ENCODE assay signal across 11 cellular contexts in genomic region chr6:157985378-157986155, GRCh38. TPM values are rescaled to one million over a fixed set of nuclear protein-coding genes. Genes with fewer than 3 reads are reported as not detected.
A peak's percentile ranks its signal among the peaks of the same experiment; 100 is the strongest.
DNase-seq lines count a peak whose midpoint lies in the region; ATAC-seq and TF ChIP-seq lines count a peak whose summit lies in the region.
"Had no signal": no experiment of that assay in that cellular context is flagged by ENCODE, and none has a peak within 500 bp of the region (broad histone marks: within the 10 kb centered on the region; RNA-seq: fewer than 3 reads in every experiment).

No MANE protein-coding gene starts in this region.

- no peak overlapping the region for H4K8ac ChIP-seq in neuronal stem cell (ENCODE audit: low read depth, low read length)

- no peaks in the 10 kb centered on the region for H3K27me3 Mint-ChIP-seq in activated CD8-positive, alpha-beta T cell treated with anti-CD3 and anti-CD28 coated beads, Interleukin-2, amount 10 ng/mL, durations not matched to agents 7 days and 5 days (ENCODE audit: low read depth)
- H3K27me3 Mint-ChIP-seq in activated CD8-positive, alpha-beta T cell treated with anti-CD3 and anti-CD28 coated beads for 36 hours, result no peaks in the 10 kb centered on the region

- CTCF ChIA-PET in activated CD8-positive, alpha-beta T cell treated with anti-CD3 and anti-CD28 coated beads, Interleukin-2, amount 10 ng/mL, durations not matched to agents 7 days and 5 days (lab: Charles Lee), result interaction anchor here (1.4 to 2.7 kb wide), 2 partner anchors 8 to 40 kb away, joined by 6 to 8 read pairs; no protein-coding TSS in a partner anchor
- CTCF ChIA-PET in activated CD8-positive, alpha-beta T cell treated with anti-CD3 and anti-CD28 coated beads for 36 hours (lab: Charles Lee), result no interaction called here

- no CpG with 5 or more reads among the region's 13 CpGs for WGBS in neuronal stem cell (ENCODE audit: extremely low coverage in 2 of 2, insufficient read length in 2 of 2, insufficient replicate concordance in 1 of 2), 2 donors

- H2BK15ac ChIP-seq in neuronal stem cell (ENCODE audit: low read length), result no peak overlapping the region

- intact Hi-C loops in activated CD8-positive, alpha-beta T cell treated with anti-CD3 and anti-CD28 coated beads for 36 hours (cut with micrococcal nuclease), result no loop called here

- H2BK5ac ChIP-seq in neuronal stem cell (ENCODE audit: low read length), result no peak overlapping the region

- ATAC-seq in activated CD8-positive, alpha-beta T cell treated with anti-CD3 and anti-CD28 coated beads, Interleukin-2, amount 10 ng/mL, durations not matched to agents 7 days and 5 days, result no peak
- ATAC-seq in activated CD8-positive, alpha-beta T cell treated with anti-CD3 and anti-CD28 coated beads for 36 hours, result no peak
- ATAC-seq in GM19397 (IDR thresholded peaks at IDR 0.05; ENCODE audit: unreplicated experiment), result no peak

- H3K9me3 ChIP-seq in neuronal stem cell (replicated peaks in 1 of 2; ENCODE audit: control insufficient read depth in 2 of 2, insufficient read depth in 1 of 2, low read depth in 1 of 2, low read length in 2 of 2), result no peaks in the 10 kb centered on the region

- no peak overlapping the region for H3K4me3 ChIP-seq in neuronal stem cell (ENCODE audit: low read length in 2 of 2)

- H3K4me3 Mint-ChIP-seq in activated CD8-positive, alpha-beta T cell treated with anti-CD3 and anti-CD28 coated beads, Interleukin-2, amount 10 ng/mL, durations not matched to agents 7 days and 5 days, result peak overlapping the region; percentile 51
- H3K4me3 Mint-ChIP-seq in activated CD8-positive, alpha-beta T cell treated with anti-CD3 and anti-CD28 coated beads for 36 hours, result no peak overlapping the region
- H3K4me3 Mint-ChIP-seq: dendritic cell treated with granulocyte-macrophage colony-stimulating factor and Interleukin-4, amounts not matched to agents 40 ng/mL and 50 ng/mL, for 4 days had no signal

- no peak overlapping the region for H3K27ac Mint-ChIP-seq in activated CD8-positive, alpha-beta T cell treated with anti-CD3 and anti-CD28 coated beads, Interleukin-2, amount 10 ng/mL, durations not matched to agents 7 days and 5 days
- H3K27ac Mint-ChIP-seq in activated CD8-positive, alpha-beta T cell treated with anti-CD3 and anti-CD28 coated beads for 36 hours, result no peak overlapping the region
- H3K27ac Mint-ChIP-seq: dendritic cell treated with granulocyte-macrophage colony-stimulating factor and Interleukin-4, amounts not matched to agents 40 ng/mL and 50 ng/mL, for 4 days had no signal

- no peak overlapping the region for H2BK12ac ChIP-seq in neuronal stem cell (ENCODE audit: low read length)

- peaks cover 8 to 12% of the 10 kb centered on the region in 2 donors for H3K4me1 ChIP-seq in neuronal stem cell (ENCODE audit: control insufficient read depth in 2 of 2, insufficient read depth in 1 of 2, low read depth in 1 of 2, low read length in 2 of 2)

- H4K91ac ChIP-seq in neuronal stem cell (ENCODE audit: low read depth, low read length, poor library complexity), result no peak overlapping the region

- no peak overlapping the region for H3K27ac ChIP-seq in neuronal stem cell (replicated peaks; ENCODE audit: low read length)

- no peak overlapping the region for H3K23ac ChIP-seq in neuronal stem cell (ENCODE audit: low read depth, low read length, poor library complexity)

- peaks cover 5% of the 10 kb centered on the region for H3K36me3 Mint-ChIP-seq in activated CD8-positive, alpha-beta T cell treated with anti-CD3 and anti-CD28 coated beads, Interleukin-2, amount 10 ng/mL, durations not matched to agents 7 days and 5 days (ENCODE audit: low read depth)
- peaks cover 7% of the 10 kb centered on the region for H3K36me3 Mint-ChIP-seq in activated CD8-positive, alpha-beta T cell treated with anti-CD3 and anti-CD28 coated beads for 36 hours (ENCODE audit: low read depth)

- no peak for TF ChIP-seq CTCF in activated CD8-positive, alpha-beta T cell treated with anti-CD3 and anti-CD28 coated beads for 36 hours (IDR thresholded peaks at IDR 0.05)

- H3K9me3 Mint-ChIP-seq in activated CD8-positive, alpha-beta T cell treated with anti-CD3 and anti-CD28 coated beads, Interleukin-2, amount 10 ng/mL, durations not matched to agents 7 days and 5 days (ENCODE audit: insufficient read depth), result no peaks in the 10 kb centered on the region
- H3K9me3 Mint-ChIP-seq in activated CD8-positive, alpha-beta T cell treated with anti-CD3 and anti-CD28 coated beads for 36 hours, result no peaks in the 10 kb centered on the region
- H3K9me3 Mint-ChIP-seq: dendritic cell treated with granulocyte-macrophage colony-stimulating factor and Interleukin-4, amounts not matched to agents 40 ng/mL and 50 ng/mL, for 4 days had no signal

- H3K4me1 Mint-ChIP-seq in activated CD8-positive, alpha-beta T cell treated with anti-CD3 and anti-CD28 coated beads, Interleukin-2, amount 10 ng/mL, durations not matched to agents 7 days and 5 days (ENCODE audit: low read depth), result peaks cover 73% of the 10 kb centered on the region
- H3K4me1 Mint-ChIP-seq in activated CD8-positive, alpha-beta T cell treated with anti-CD3 and anti-CD28 coated beads for 36 hours (ENCODE audit: low read depth), result peaks cover 55% of the 10 kb centered on the region

- POLR2A ChIA-PET in activated CD8-positive, alpha-beta T cell treated with anti-CD3 and anti-CD28 coated beads, Interleukin-2, amount 10 ng/mL, durations not matched to agents 7 days and 5 days (lab: Charles Lee), result interaction anchor here (2.1 kb wide), 1 partner anchor 10 kb away, joined by 6 read pairs; no protein-coding TSS in a partner anchor
- POLR2A ChIA-PET in activated CD8-positive, alpha-beta T cell treated with anti-CD3 and anti-CD28 coated beads for 36 hours (lab: Charles Lee), result interaction anchor here (1.1 kb wide), 1 partner anchor 14 kb away, joined by 4 read pairs; no protein-coding TSS in a partner anchor

- H2BK120ac ChIP-seq in neuronal stem cell (ENCODE audit: low read depth, low read length), result no peak overlapping the region

- H3K18ac ChIP-seq in neuronal stem cell (ENCODE audit: low read length), result no peak overlapping the region

- no peak overlapping the region for H3K4me2 ChIP-seq in neuronal stem cell (ENCODE audit: insufficient read depth, low read length, poor library complexity, severe bottlenecking)

- no peak overlapping the region for H2AFZ ChIP-seq in neuronal stem cell (ENCODE audit: low read length)

- no peak overlapping the region for H2AK5ac ChIP-seq in neuronal stem cell (ENCODE audit: low read depth, low read length)

- no peak overlapping the region for H3K14ac ChIP-seq in neuronal stem cell (ENCODE audit: low read length)

- H3K79me1 ChIP-seq in neuronal stem cell (ENCODE audit: low read depth, low read length), result no peaks in the 10 kb centered on the region

- H3K4ac ChIP-seq in neuronal stem cell (ENCODE audit: low read length), result no peak overlapping the region

- no peaks in the 10 kb centered on the region for H3K36me3 ChIP-seq in neuronal stem cell (replicated peaks in 1 of 2; ENCODE audit: control insufficient read depth in 2 of 2, insufficient read depth in 2 of 2, low read length in 2 of 2)

- peaks cover 0 to 4% (median under 1%) of the 10 kb centered on the region in 3 experiments for H3K27me3 ChIP-seq in neuronal stem cell (ENCODE audit: control insufficient read depth in 3 of 3, insufficient read depth in 3 of 3, low read depth in 1 of 3, low read length in 3 of 3)

- H3K9ac ChIP-seq in neuronal stem cell (ENCODE audit: low read depth, low read length, poor library complexity), result no peak overlapping the region

- DNase-seq in activated CD8-positive, alpha-beta T cell treated with anti-CD3 and anti-CD28 coated beads, Interleukin-2, amount 10 ng/mL, durations not matched to agents 7 days and 5 days, result no peak
- no peak for DNase-seq in activated CD8-positive, alpha-beta T cell treated with anti-CD3 and anti-CD28 coated beads for 36 hours
- peak; percentile 73 for DNase-seq in islet precursor cell
- DNase-seq in superior temporal gyrus (ENCODE audit: extremely low spot score), result peak; percentile 64
- no peak for DNase-seq in HCEC 1CT
- no peak for DNase-seq in neuronal stem cell (ENCODE audit: low spot score)
- DNase-seq: kidney glomerular epithelial cell; stimulated activated CD4-positive, alpha-beta T cell treated with anti-CD3 and anti-CD28 coated beads, Interleukin-4, amount 100 ng/mL, for 1 hour had no signal

TF ChIP-seq in PFSK-1, 5 proteins besides CTCF, POLR2A, EP300 and RAD21:
- TF ChIP-seq SIN3A (IDR thresholded peaks at IDR 0.05; ENCODE audit: borderline replicate concordance, insufficient read depth, low read length), result 0 out of 2 replicates have a peak, but pooled peaks have one; percentile 25
- TF ChIP-seq POLR2AphosphoS5 (IDR thresholded peaks at IDR 0.05; ENCODE audit: low read depth, low read length), result no peak
- no peak for TF ChIP-seq TAF1 (IDR thresholded peaks at IDR 0.05; ENCODE audit: borderline replicate concordance, insufficient read depth, low read length)

RNA-seq across cellular contexts. Expression of gene SYNJ2, which starts 3.9 kb away (rescaled TPM):
- 10 to 100 TPM; 38.2 to 38.5 TPM for total RNA-seq in activated CD8-positive, alpha-beta T cell treated with anti-CD3 and anti-CD28 coated beads, Interleukin-2, amount 10 ng/mL, durations not matched to agents 7 days and 5 days
- total RNA-seq in activated CD8-positive, alpha-beta T cell treated with anti-CD3 and anti-CD28 coated beads for 36 hours, result 10 to 100 TPM; 27.7 to 28.5 TPM
- polyA plus RNA-seq in PFSK-1 (2012; ENCODE audit: insufficient read length, low read depth), result 13.5 TPM
- 1.8 TPM for polyA plus RNA-seq in neuronal stem cell (2013, experiment 1 of 2)
- 1.9 TPM for polyA plus RNA-seq in neuronal stem cell (2013, experiment 2 of 2)

Comparison
In these comparisons a context has a peak if more than half of its experiments do, and no peak if none do; other contexts are left out.
1. DNase-seq: peak in islet precursor cell (single experiment) and superior temporal gyrus (single experiment); none in activated CD8-positive, alpha-beta T cell treated with anti-CD3 and anti-CD28 coated beads, Interleukin-2, amount 10 ng/mL, durations not matched to agents 7 days and 5 days (single experiment), activated CD8-positive, alpha-beta T cell treated with anti-CD3 and anti-CD28 coated beads for 36 hours (single experiment), HCEC 1CT (single experiment) and neuronal stem cell (single experiment).